8 cellular contexts compared by ENCODE assay signal in genomic region chr17:8288336-8289102, GRCh38. TPM values are rescaled to one million over a fixed set of nuclear protein-coding genes. Genes with fewer than 3 reads are reported as not detected.
DNase-seq lines count a peak whose midpoint lies in the region; ATAC-seq and TF ChIP-seq lines count a peak whose summit lies in the region.

RANGRF (plus strand) TSS chr17:8288670; CDS start chr17:8288789, 119 bp downstream.

- no peaks in the 10 kb centered on the region for H3K79me2 ChIP-seq in PC-3 (ENCODE audit: low read length)

- no peaks in the 10 kb centered on the region for H3K27me3 Mint-ChIP-seq in activated T-cell treated with anti-CD3 and anti-CD28 coated beads, Interleukin-2, amount 50 U/mL, for 24 hours

- H2AFZ ChIP-seq in PC-3 (ENCODE audit: low read length), result peak within 1 kb of the TSS; percentile 97

- TF ChIP-seq POLR2A in erythroblast (IDR thresholded peaks at IDR 0.05; ENCODE audit: low read length), result peak; percentile 85

- POLR2A ChIA-PET in PC-3 (lab: Charles Lee; ENCODE audit: unreplicated experiment), result interaction anchor here (0.6 kb wide), 1 partner anchor 12 kb away, joined by 4 read pairs; no protein-coding TSS in a partner anchor

- H3F3A ChIP-seq in PC-3 (ENCODE audit: low read length, unreplicated experiment), result no peaks in the 10 kb centered on the region

- peaks cover 30% of the 10 kb centered on the region for H3K4me1 Mint-ChIP-seq in activated T-cell treated with anti-CD3 and anti-CD28 coated beads, Interleukin-2, amount 50 U/mL, for 24 hours (ENCODE audit: low read depth)

- no peaks in the 10 kb centered on the region for H3K9me3 Mint-ChIP-seq in activated T-cell treated with anti-CD3 and anti-CD28 coated beads, Interleukin-2, amount 50 U/mL, for 24 hours

- BruUV-seq in PC-3 (replicated peaks; lab: Mats Ljungman, UMichigan), result TSS peak; percentile 73

- CTCF ChIA-PET in PC-3 (lab: Charles Lee), result interaction anchor here (0.5 to 0.9 kb wide), 2 partner anchors 12 to 41 kb away, joined by 3 to 4 read pairs; partner anchors contain the start of gene CTC1

- H3K27me3 ChIP-seq in PC-3 (ENCODE audit: low read length), result no peaks in the 10 kb centered on the region
- H3K27me3 ChIP-seq in mucosa of stomach (ENCODE audit: control insufficient read depth, insufficient read depth, low read length), result no peaks in the 10 kb centered on the region

- H3K9ac ChIP-seq in PC-3 (ENCODE audit: low read length) (peak within 1 kb of the TSS; percentile 72), mucosa of stomach (ENCODE audit: low read length) (peak within 1 kb of the TSS; percentile 89)

- no peak within 1 kb of the TSS for H3K27ac ChIP-seq in PC-3 (ENCODE audit: low read length)

- no peaks in the 10 kb centered on the region for H4K20me1 ChIP-seq in PC-3 (ENCODE audit: low read length)

- H3K9me3 ChIP-seq in PC-3 (ENCODE audit: low read length) (no peaks in the 10 kb centered on the region), mucosa of stomach (ENCODE audit: control insufficient read depth, low read length) (no peaks in the 10 kb centered on the region)

- H3K4me1 ChIP-seq in PC-3 (ENCODE audit: insufficient read depth, low read length) (peaks cover 6% of the 10 kb centered on the region), mucosa of stomach (ENCODE audit: control insufficient read depth, insufficient read depth, low read length) (peaks cover 18% of the 10 kb centered on the region)

- H3K4me3 Mint-ChIP-seq in activated T-cell treated with anti-CD3 and anti-CD28 coated beads, Interleukin-2, amount 50 U/mL, for 24 hours, result peak within 1 kb of the TSS; percentile 96

- no peak for TF ChIP-seq CTCF in PC-3 (conservative IDR thresholded peaks at IDR 0.05; ENCODE audit: low read depth, low read length)

- H3K36me3 Mint-ChIP-seq in activated T-cell treated with anti-CD3 and anti-CD28 coated beads, Interleukin-2, amount 50 U/mL, for 24 hours (ENCODE audit: low read depth), result peaks cover 23% of the 10 kb centered on the region

- H3K4me3 ChIP-seq in PC-3 (ENCODE audit: low read length) (peak within 1 kb of the TSS; percentile 78), mucosa of stomach (ENCODE audit: low read length) (peak within 1 kb of the TSS; percentile 87)

- intact Hi-C loops in PC-3 (cut with micrococcal nuclease), result no loop called here

- H3K27ac Mint-ChIP-seq in activated T-cell treated with anti-CD3 and anti-CD28 coated beads, Interleukin-2, amount 50 U/mL, for 24 hours, result peak within 1 kb of the TSS; percentile 96

- H3K9me2 ChIP-seq in PC-3 (replicated peaks; ENCODE audit: low read length), result no peaks in the 10 kb centered on the region

- ATAC-seq in GM21367 (IDR thresholded peaks at IDR 0.05; ENCODE audit: unreplicated experiment) (peak; percentile 61), PC-3 (peak; percentile 84)

- H3K36me3 ChIP-seq in PC-3 (ENCODE audit: low read depth, low read length), result no peaks in the 10 kb centered on the region
- H3K36me3 ChIP-seq in mucosa of stomach (ENCODE audit: control insufficient read depth, insufficient read depth, low read length), result no peaks in the 10 kb centered on the region

- peak; percentile 64 for DNase-seq in COR-L47 (lab: John Stamatoyannopoulos, UW)
- peak; percentile 94 for DNase-seq in HuH-7 (ENCODE audit: low spot score)
- peak; percentile 67 for DNase-seq in PC-3
- DNase-seq in activated T-cell treated with anti-CD3 and anti-CD28 coated beads, Interleukin-2, amount 50 U/mL, for 24 hours, result peak; percentile 89
- DNase-seq in erythroblast (lab: John Stamatoyannopoulos, UW), result peak; percentile 87 to 89
- DNase-seq in stimulated activated CD8-positive, alpha-beta memory T cell treated with anti-CD3 and anti-CD28 coated beads, Interleukin-4, amount 100 ng/mL, for 48 hours, result peak; percentile 90

- peak within 1 kb of the TSS; percentile 95 for H3K4me2 ChIP-seq in PC-3 (ENCODE audit: low read length)

RNA-seq across cellular contexts. Expression of gene RANGRF, which starts in this region (rescaled TPM):
- 18.0 and 22.8 TPM in 2 replicates for total RNA-seq in PC-3 (2014; rRNA removed)
